Comparison of ENCODE assay signal across 14 cellular contexts in the genomic region with DNA sequence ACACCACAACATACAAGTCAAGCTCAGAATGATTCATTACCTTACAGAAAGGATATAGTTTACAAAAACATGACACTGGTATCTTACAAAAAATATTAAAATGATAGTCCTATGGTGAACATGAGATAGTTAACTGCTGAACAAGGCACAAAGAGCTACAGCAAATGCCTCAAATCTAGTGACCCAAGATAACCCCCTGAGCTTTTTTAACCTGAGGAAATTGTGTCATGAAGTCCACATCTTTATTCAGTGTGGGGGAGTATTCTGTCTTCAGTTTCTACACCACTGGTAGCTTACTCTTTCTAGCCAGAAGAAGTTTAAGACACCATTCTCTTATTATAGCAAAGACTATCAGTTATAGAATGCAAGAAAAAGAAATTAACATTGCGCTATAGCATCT.
DNase-seq lines count a peak whose midpoint lies in the region.
"Had no signal": no experiment of that assay in that cellular context is flagged by ENCODE, and none has a peak within 500 bp of the region (broad histone marks: within the 10 kb centered on the region; RNA-seq: fewer than 3 reads in every experiment).

No MANE protein-coding gene starts in this region.

- DNase-seq in KBM-7: peak; percentile 12
- peak; percentile 60 for DNase-seq in NCI-H226
- DNase-seq in amniotic epithelial cell (ENCODE audit: low read depth): peak; percentile 68
- peak; percentile 60 for DNase-seq in left kidney (ENCODE audit: low read depth, low spot score)
- DNase-seq in stimulated activated CD8-positive, alpha-beta memory T cell treated with anti-CD3 and anti-CD28 coated beads, Interleukin-4, amount 100 ng/mL, for 48 hours: no peak
- no peak for DNase-seq in SIG-M5 treated with dmso at 0.1 percent for 504 hours (lab: John Stamatoyannopoulos, UW; ENCODE audit: unreplicated experiment)
- DNase-seq in NCI-H1694 treated with DMSO at 0.1 percent for 48 hours (lab: John Stamatoyannopoulos, UW): no peak
- DNase-seq: AML-193; Caco-2; Calu3; CD4-positive, alpha-beta T cell; CD8-positive, alpha-beta T cell; DMS79 treated with DMSO at 0.1 percent for 48 hours; GF-D8 had no signal

- in situ Hi-C loops in KBM-7 (cut with MboI; ENCODE audit: low pct_unique_long_range_greater_than_20kb, low sequenced_read_pairs): no loop called here

Comparison
In these comparisons a context has a peak if more than half of its experiments do, and no peak if none do; other contexts are left out.
1. DNase-seq: peak in KBM-7 (single experiment), NCI-H226 (single experiment), amniotic epithelial cell (single experiment) and left kidney (single experiment); none in stimulated activated CD8-positive, alpha-beta memory T cell treated with anti-CD3 and anti-CD28 coated beads, Interleukin-4, amount 100 ng/mL, for 48 hours (single experiment), SIG-M5 treated with dmso at 0.1 percent for 504 hours (single experiment) and NCI-H1694 treated with DMSO at 0.1 percent for 48 hours (single experiment).